1 cellular context compared by ENCODE assay signal in the genomic region with DNA sequence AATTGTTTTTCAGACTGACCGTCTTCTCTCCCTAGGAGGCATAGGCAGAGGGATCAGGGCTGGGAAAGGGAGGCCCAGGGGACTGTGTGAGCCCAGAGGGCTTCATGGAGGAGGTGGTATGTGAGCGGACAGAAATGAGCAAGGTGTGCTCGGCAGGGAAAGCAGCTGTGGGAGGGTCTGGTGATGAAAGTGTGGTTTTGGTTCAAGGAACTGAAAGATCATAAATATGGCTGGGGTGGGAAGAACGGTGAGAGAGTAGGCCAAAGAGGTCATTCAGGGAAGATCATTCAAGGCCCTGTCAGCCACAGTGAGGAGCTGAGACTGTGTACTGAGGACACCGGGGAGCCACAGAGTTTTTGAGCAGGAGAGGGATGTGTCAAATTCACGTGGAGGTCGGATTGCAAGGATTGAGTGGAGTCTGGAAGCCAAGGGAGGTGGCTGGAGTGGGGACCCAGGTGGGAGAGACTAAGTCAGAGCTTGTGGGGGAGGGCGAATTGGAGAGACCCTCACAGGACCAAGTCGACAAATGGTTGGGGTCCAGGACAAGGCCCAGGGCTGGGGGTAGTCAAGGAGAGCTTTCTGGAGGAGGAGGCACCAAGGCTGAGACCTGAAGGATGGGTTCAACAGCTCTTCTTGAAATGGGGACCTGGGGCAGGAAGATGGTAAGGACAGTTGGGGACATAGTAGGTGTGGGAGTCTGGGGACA.
TF ChIP-seq lines count a peak whose summit lies in the region.

No MANE protein-coding gene starts in this region.

TF ChIP-seq in WTC11, 78 proteins besides CTCF, POLR2A, EP300 and RAD21 (continued from another document):
- TF ChIP-seq, protein P1, sequence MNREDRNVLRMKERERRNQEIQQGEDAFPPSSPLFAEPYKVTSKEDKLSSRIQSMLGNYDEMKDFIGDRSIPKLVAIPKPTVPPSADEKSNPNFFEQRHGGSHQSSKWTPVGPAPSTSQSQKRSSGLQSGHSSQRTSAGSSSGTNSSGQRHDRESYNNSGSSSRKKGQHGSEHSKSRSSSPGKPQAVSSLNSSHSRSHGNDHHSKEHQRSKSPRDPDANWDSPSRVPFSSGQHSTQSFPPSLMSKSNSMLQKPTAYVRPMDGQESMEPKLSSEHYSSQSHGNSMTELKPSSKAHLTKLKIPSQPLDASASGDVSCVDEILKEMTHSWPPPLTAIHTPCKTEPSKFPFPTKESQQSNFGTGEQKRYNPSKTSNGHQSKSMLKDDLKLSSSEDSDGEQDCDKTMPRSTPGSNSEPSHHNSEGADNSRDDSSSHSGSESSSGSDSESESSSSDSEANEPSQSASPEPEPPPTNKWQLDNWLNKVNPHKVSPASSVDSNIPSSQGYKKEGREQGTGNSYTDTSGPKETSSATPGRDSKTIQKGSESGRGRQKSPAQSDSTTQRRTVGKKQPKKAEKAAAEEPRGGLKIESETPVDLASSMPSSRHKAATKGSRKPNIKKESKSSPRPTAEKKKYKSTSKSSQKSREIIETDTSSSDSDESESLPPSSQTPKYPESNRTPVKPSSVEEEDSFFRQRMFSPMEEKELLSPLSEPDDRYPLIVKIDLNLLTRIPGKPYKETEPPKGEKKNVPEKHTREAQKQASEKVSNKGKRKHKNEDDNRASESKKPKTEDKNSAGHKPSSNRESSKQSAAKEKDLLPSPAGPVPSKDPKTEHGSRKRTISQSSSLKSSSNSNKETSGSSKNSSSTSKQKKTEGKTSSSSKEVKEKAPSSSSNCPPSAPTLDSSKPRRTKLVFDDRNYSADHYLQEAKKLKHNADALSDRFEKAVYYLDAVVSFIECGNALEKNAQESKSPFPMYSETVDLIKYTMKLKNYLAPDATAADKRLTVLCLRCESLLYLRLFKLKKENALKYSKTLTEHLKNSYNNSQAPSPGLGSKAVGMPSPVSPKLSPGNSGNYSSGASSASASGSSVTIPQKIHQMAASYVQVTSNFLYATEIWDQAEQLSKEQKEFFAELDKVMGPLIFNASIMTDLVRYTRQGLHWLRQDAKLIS (CRISPR knock-in tag; IDR thresholded peaks at IDR 0.05; ENCODE audit: borderline replicate concordance) = no peak
- TF ChIP-seq, protein P2, sequence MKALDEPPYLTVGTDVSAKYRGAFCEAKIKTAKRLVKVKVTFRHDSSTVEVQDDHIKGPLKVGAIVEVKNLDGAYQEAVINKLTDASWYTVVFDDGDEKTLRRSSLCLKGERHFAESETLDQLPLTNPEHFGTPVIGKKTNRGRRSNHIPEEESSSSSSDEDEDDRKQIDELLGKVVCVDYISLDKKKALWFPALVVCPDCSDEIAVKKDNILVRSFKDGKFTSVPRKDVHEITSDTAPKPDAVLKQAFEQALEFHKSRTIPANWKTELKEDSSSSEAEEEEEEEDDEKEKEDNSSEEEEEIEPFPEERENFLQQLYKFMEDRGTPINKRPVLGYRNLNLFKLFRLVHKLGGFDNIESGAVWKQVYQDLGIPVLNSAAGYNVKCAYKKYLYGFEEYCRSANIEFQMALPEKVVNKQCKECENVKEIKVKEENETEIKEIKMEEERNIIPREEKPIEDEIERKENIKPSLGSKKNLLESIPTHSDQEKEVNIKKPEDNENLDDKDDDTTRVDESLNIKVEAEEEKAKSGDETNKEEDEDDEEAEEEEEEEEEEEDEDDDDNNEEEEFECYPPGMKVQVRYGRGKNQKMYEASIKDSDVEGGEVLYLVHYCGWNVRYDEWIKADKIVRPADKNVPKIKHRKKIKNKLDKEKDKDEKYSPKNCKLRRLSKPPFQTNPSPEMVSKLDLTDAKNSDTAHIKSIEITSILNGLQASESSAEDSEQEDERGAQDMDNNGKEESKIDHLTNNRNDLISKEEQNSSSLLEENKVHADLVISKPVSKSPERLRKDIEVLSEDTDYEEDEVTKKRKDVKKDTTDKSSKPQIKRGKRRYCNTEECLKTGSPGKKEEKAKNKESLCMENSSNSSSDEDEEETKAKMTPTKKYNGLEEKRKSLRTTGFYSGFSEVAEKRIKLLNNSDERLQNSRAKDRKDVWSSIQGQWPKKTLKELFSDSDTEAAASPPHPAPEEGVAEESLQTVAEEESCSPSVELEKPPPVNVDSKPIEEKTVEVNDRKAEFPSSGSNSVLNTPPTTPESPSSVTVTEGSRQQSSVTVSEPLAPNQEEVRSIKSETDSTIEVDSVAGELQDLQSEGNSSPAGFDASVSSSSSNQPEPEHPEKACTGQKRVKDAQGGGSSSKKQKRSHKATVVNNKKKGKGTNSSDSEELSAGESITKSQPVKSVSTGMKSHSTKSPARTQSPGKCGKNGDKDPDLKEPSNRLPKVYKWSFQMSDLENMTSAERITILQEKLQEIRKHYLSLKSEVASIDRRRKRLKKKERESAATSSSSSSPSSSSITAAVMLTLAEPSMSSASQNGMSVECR (CRISPR knock-in tag; IDR thresholded peaks at IDR 0.05; ENCODE audit: borderline replicate concordance) = no peak
- TF ChIP-seq ELF4 (CRISPR knock-in tag; IDR thresholded peaks at IDR 0.05; ENCODE audit: low read depth) (no peak), RELA (CRISPR knock-in tag; IDR thresholded peaks at IDR 0.05; ENCODE audit: borderline replicate concordance) (no peak), ZNF232 (CRISPR knock-in tag; IDR thresholded peaks at IDR 0.05) (no peak), JUN (CRISPR knock-in tag; IDR thresholded peaks at IDR 0.05) (no peak), SMAD4 (CRISPR knock-in tag; IDR thresholded peaks at IDR 0.05) (no peak), GTF2I (CRISPR knock-in tag; conservative IDR thresholded peaks at IDR 0.05) (no peak), SOX15 (CRISPR knock-in tag; IDR thresholded peaks at IDR 0.05) (no peak), KAT7 (CRISPR knock-in tag; IDR thresholded peaks at IDR 0.05; ENCODE audit: borderline replicate concordance) (no peak), ESRRA (CRISPR knock-in tag; IDR thresholded peaks at IDR 0.05; ENCODE audit: borderline replicate concordance) (no peak), TEAD4 (CRISPR knock-in tag; IDR thresholded peaks at IDR 0.05) (no peak)
- TF ChIP-seq, protein P3, sequence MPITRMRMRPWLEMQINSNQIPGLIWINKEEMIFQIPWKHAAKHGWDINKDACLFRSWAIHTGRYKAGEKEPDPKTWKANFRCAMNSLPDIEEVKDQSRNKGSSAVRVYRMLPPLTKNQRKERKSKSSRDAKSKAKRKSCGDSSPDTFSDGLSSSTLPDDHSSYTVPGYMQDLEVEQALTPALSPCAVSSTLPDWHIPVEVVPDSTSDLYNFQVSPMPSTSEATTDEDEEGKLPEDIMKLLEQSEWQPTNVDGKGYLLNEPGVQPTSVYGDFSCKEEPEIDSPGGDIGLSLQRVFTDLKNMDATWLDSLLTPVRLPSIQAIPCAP (CRISPR knock-in tag; IDR thresholded peaks at IDR 0.05) = no peak
- TF ChIP-seq, protein P4, sequence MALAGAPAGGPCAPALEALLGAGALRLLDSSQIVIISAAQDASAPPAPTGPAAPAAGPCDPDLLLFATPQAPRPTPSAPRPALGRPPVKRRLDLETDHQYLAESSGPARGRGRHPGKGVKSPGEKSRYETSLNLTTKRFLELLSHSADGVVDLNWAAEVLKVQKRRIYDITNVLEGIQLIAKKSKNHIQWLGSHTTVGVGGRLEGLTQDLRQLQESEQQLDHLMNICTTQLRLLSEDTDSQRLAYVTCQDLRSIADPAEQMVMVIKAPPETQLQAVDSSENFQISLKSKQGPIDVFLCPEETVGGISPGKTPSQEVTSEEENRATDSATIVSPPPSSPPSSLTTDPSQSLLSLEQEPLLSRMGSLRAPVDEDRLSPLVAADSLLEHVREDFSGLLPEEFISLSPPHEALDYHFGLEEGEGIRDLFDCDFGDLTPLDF (CRISPR knock-in tag; IDR thresholded peaks at IDR 0.05) = no peak
